1 cellular context compared by ENCODE assay signal in the genomic region with DNA sequence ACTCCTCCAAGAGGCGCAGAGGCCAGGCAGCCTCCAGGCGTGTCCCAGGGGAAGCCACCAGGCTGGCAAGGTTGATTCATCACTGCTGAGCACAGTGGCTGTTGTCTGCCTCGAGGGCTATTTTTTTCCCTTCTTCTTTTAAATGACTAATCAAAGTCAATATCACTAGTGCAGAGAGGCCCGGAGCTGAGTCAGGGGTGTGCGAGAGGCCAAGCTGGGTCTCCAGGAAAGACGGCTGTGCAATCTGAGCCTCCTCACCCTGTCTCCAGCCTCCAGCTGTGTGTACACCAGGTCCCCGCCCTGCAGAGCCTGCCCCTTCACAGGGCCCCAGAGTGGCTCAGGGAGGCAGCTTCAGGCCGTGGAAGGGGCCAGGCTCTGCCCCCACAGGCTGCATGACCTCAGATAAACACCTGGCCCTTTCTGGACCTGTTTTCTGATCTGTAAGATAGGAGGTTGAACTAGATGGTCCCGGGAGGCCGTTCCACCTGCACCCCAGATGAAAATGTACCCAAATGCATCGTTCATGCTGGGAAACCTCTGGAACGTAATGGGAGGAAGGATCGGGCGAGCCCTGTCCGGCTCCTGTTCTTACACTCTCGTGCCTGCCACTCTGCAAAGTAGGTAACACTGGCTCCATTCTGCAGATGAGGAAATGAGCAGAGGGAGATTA.
TF ChIP-seq lines count a peak whose summit lies in the region.

No MANE protein-coding gene starts in this region.

TF ChIP-seq in HepG2, 621 proteins besides CTCF, POLR2A, EP300 and RAD21 (continued from another document and continues in another):
- TF ChIP-seq HMG20A (CRISPR knock-in tag; IDR thresholded peaks at IDR 0.05; ENCODE audit: borderline replicate concordance): peak; percentile 74; the same call in 1 of the 2 replicates
- no peak for TF ChIP-seq THYN1 (CRISPR knock-in tag; IDR thresholded peaks at IDR 0.05; ENCODE audit: borderline replicate concordance, low read depth)
- peak; percentile 60 for TF ChIP-seq NR2F6 (IDR thresholded peaks at IDR 0.05)
- TF ChIP-seq NR2F6 (CRISPR knock-in tag; IDR thresholded peaks at IDR 0.05): no peak; the same call in 1 of the 2 replicates
- no peak for TF ChIP-seq ZNF678 (CRISPR knock-in tag; IDR thresholded peaks at IDR 0.05)
- TF ChIP-seq JUN (CRISPR knock-in tag; IDR thresholded peaks at IDR 0.05): peak; percentile 74; the same call in 1 of the 2 replicates
- peak; percentile 36; the same call in 1 of the 2 replicates for TF ChIP-seq ZFX (CRISPR knock-in tag; IDR thresholded peaks at IDR 0.05; ENCODE audit: low read depth)
- no peak for TF ChIP-seq LCORL (IDR thresholded peaks at IDR 0.05)
- TF ChIP-seq LCORL (CRISPR knock-in tag; IDR thresholded peaks at IDR 0.05): peak; percentile 80
- no peak for TF ChIP-seq CENPX (CRISPR knock-in tag; IDR thresholded peaks at IDR 0.05)
- peak in 1 of 2 experiments; percentile 70; a peak in 1 of 4 replicates for TF ChIP-seq KLF16 (CRISPR knock-in tag; IDR thresholded peaks at IDR 0.05)
- TF ChIP-seq ZNF740 (CRISPR knock-in tag; IDR thresholded peaks at IDR 0.05): no peak
- peak; percentile 73; the same call in 1 of the 2 replicates for TF ChIP-seq ZNF350 (CRISPR knock-in tag; IDR thresholded peaks at IDR 0.05; ENCODE audit: borderline replicate concordance, low read depth)
- peak; percentile 99 for TF ChIP-seq TFAP4 (IDR thresholded peaks at IDR 0.05; ENCODE audit: borderline replicate concordance, low read depth)
- TF ChIP-seq CSRNP1 (CRISPR knock-in tag; IDR thresholded peaks at IDR 0.05): no peak
- TF ChIP-seq PHF21A (CRISPR knock-in tag; IDR thresholded peaks at IDR 0.05): peak; percentile 72; the same call in 1 of the 2 replicates
- TF ChIP-seq PPARG (CRISPR knock-in tag; conservative IDR thresholded peaks at IDR 0.05): peak; percentile 50; the same call in 1 of the 2 replicates
- TF ChIP-seq ZEB1 (IDR thresholded peaks at IDR 0.05; ENCODE audit: insufficient replicate concordance, low read depth): no peak
- 0 out of 2 replicates have a peak, but pooled peaks have one; percentile 46 for TF ChIP-seq KDM3A (CRISPR knock-in tag; IDR thresholded peaks at IDR 0.05; ENCODE audit: low read depth)
- TF ChIP-seq CHCHD3 (CRISPR knock-in tag; IDR thresholded peaks at IDR 0.05): no peak
- peak; percentile 63 for TF ChIP-seq TBX2 (CRISPR knock-in tag; IDR thresholded peaks at IDR 0.05; ENCODE audit: borderline replicate concordance)
- TF ChIP-seq NCOR1 (IDR thresholded peaks at IDR 0.05; ENCODE audit: borderline replicate concordance, low read length): peak; percentile 27; the same call in 1 of the 2 replicates
- no peak for TF ChIP-seq KLF6 (CRISPR knock-in tag; IDR thresholded peaks at IDR 0.05)
- TF ChIP-seq SUZ12 (IDR thresholded peaks at IDR 0.05; ENCODE audit: low read depth, low read length): no peak
- no peak for TF ChIP-seq MBNL3 (CRISPR knock-in tag; conservative IDR thresholded peaks at IDR 0.05)
- TF ChIP-seq, protein P1, sequence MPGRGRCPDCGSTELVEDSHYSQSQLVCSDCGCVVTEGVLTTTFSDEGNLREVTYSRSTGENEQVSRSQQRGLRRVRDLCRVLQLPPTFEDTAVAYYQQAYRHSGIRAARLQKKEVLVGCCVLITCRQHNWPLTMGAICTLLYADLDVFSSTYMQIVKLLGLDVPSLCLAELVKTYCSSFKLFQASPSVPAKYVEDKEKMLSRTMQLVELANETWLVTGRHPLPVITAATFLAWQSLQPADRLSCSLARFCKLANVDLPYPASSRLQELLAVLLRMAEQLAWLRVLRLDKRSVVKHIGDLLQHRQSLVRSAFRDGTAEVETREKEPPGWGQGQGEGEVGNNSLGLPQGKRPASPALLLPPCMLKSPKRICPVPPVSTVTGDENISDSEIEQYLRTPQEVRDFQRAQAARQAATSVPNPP (CRISPR knock-in tag; IDR thresholded peaks at IDR 0.05): no peak
- TF ChIP-seq, protein P2, sequence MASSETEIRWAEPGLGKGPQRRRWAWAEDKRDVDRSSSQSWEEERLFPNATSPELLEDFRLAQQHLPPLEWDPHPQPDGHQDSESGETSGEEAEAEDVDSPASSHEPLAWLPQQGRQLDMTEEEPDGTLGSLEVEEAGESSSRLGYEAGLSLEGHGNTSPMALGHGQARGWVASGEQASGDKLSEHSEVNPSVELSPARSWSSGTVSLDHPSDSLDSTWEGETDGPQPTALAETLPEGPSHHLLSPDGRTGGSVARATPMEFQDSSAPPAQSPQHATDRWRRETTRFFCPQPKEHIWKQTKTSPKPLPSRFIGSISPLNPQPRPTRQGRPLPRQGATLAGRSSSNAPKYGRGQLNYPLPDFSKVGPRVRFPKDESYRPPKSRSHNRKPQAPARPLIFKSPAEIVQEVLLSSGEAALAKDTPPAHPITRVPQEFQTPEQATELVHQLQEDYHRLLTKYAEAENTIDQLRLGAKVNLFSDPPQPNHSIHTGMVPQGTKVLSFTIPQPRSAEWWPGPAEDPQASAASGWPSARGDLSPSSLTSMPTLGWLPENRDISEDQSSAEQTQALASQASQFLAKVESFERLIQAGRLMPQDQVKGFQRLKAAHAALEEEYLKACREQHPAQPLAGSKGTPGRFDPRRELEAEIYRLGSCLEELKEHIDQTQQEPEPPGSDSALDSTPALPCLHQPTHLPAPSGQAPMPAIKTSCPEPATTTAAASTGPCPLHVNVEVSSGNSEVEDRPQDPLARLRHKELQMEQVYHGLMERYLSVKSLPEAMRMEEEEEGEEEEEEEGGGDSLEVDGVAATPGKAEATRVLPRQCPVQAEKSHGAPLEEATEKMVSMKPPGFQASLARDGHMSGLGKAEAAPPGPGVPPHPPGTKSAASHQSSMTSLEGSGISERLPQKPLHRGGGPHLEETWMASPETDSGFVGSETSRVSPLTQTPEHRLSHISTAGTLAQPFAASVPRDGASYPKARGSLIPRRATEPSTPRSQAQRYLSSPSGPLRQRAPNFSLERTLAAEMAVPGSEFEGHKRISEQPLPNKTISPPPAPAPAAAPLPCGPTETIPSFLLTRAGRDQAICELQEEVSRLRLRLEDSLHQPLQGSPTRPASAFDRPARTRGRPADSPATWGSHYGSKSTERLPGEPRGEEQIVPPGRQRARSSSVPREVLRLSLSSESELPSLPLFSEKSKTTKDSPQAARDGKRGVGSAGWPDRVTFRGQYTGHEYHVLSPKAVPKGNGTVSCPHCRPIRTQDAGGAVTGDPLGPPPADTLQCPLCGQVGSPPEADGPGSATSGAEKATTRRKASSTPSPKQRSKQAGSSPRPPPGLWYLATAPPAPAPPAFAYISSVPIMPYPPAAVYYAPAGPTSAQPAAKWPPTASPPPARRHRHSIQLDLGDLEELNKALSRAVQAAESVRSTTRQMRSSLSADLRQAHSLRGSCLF (CRISPR knock-in tag; IDR thresholded peaks at IDR 0.05; ENCODE audit: borderline replicate concordance): no peak
- TF ChIP-seq XRCC5 (optimal IDR thresholded peaks at IDR 0.05; ENCODE audit: low read length): peak; percentile 19
- TF ChIP-seq, protein P3, sequence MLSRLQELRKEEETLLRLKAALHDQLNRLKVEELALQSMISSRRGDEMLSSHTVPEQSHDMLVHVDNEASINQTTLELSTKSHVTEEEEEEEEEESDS (CRISPR knock-in tag; IDR thresholded peaks at IDR 0.05; ENCODE audit: borderline replicate concordance): no peak
- TF ChIP-seq SMAD3 (CRISPR knock-in tag; IDR thresholded peaks at IDR 0.05): peak; percentile 74
- TF ChIP-seq ZNF710 (CRISPR knock-in tag; IDR thresholded peaks at IDR 0.05; ENCODE audit: borderline replicate concordance): peak; percentile 26; the same call in 1 of the 2 replicates
- TF ChIP-seq ZNF614 (CRISPR knock-in tag; IDR thresholded peaks at IDR 0.05; ENCODE audit: borderline replicate concordance): 0 out of 2 replicates have a peak, but pooled peaks have one; percentile 14
- peak; percentile 45; the same call in 1 of the 2 replicates for TF ChIP-seq ZBTB21 (CRISPR knock-in tag; IDR thresholded peaks at IDR 0.05)
- 0 out of 2 replicates have a peak, but pooled peaks have one; percentile 29 for TF ChIP-seq DMAP1 (CRISPR knock-in tag; IDR thresholded peaks at IDR 0.05)
- TF ChIP-seq HNF1A (IDR thresholded peaks at IDR 0.05; ENCODE audit: low read depth): no peak
- TF ChIP-seq HNF1A (CRISPR knock-in tag; IDR thresholded peaks at IDR 0.05; ENCODE audit: borderline replicate concordance): peak; percentile 37; the same call in 1 of the 2 replicates
- TF ChIP-seq ZNF382 (CRISPR knock-in tag; IDR thresholded peaks at IDR 0.05; ENCODE audit: borderline replicate concordance): no peak
- TF ChIP-seq MAFK (conservative IDR thresholded peaks at IDR 0.05 in 1 of 2, IDR thresholded peaks at IDR 0.05 in 1 of 2; ENCODE audit: low read length in 2 of 2): peak; percentile 65 to 71
- TF ChIP-seq, protein P4, sequence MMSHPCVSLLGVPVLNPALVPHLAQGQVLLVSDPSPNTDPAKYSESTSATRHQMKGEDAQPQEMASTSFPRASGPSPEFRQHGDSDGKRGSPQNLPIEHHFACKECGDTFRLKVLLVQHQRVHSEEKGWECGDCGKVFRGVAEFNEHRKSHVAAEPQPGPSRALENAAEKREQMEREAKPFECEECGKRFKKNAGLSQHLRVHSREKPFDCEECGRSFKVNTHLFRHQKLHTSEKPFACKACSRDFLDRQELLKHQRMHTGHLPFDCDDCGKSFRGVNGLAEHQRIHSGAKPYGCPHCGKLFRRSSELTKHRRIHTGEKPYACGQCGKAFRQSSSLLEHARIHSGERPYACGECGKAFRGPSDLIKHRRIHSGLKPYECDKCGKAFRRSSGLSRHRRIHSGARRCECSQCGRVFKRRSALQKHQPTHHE (CRISPR knock-in tag; IDR thresholded peaks at IDR 0.05; ENCODE audit: borderline replicate concordance): no peak
